ENCODE assay signal across 9 cellular contexts in genomic region chr1:111157425-111157824, GRCh38. TPM values are rescaled to one million over a fixed set of nuclear protein-coding genes. Genes with fewer than 3 reads are reported as not detected.
"Had no signal": no experiment of that assay in that cellular context is flagged by ENCODE, and none has a peak within 500 bp of the region (broad histone marks: within the 10 kb centered on the region; RNA-seq: fewer than 3 reads in every experiment).

No MANE protein-coding gene starts in this region.

- FAIRE-seq: H1, H54, HepG2 had no signal

- H3K27me3 Mint-ChIP-seq: IgD-negative memory B cell had no signal

- DNase-seq: H9, HCEC 1CT had no signal

- H3K9me3 Mint-ChIP-seq: GM23338, H9, IgD-negative memory B cell had no signal

- H3K4me3 Mint-ChIP-seq: GM23338, H9, IgD-negative memory B cell had no signal

- ATAC-seq: GM23338, HepG2 had no signal

- H3K4me3 ChIP-seq: GM23338 had no signal

- H3K4me2 ChIP-seq: GM23338 had no signal

- H3K4me1 Mint-ChIP-seq: GM23338, H9 had no signal

- H3K27ac Mint-ChIP-seq: GM23338, H9, IgD-negative memory B cell had no signal

- H3K27ac ChIP-seq: HL-60 had no signal

- H2AFZ ChIP-seq: GM23338 had no signal

RNA-seq across cellular contexts. Expression of gene DENND2D, which starts 43.0 kb away (rescaled TPM):
- total RNA-seq: HT1080 had no signal
- polyA plus RNA-seq: HepG2 had no signal
